Comparison of ENCODE assay signal across 8 cellular contexts in genomic region chr17:27381007-27381501, GRCh38.
DNase-seq lines count a peak whose midpoint lies in the region; ATAC-seq, FAIRE-seq and TF ChIP-seq lines count a peak whose summit lies in the region.

No MANE protein-coding gene starts in this region.

- H3K9me2 ChIP-seq in MM.1S (replicated peaks; ENCODE audit: insufficient read depth, low read length) = no peaks in the 10 kb centered on the region
- no peaks in the 10 kb centered on the region for H3K9me2 ChIP-seq in SU-DHL-6 (replicated peaks; ENCODE audit: insufficient read depth, low read length)

- peak; percentile 36 for DNase-seq in AG08395 (ENCODE audit: low spot score)
- DNase-seq in MM.1S = peak; percentile 68
- peak; percentile 63 for DNase-seq in activated naive CD8-positive, alpha-beta T cell treated with anti-CD3 and anti-CD28 coated beads, Interleukin-2, amount 50 U/mL, for 16 hours (ENCODE audit: low read depth, low spot score)
- DNase-seq in hepatic stellate cell (ENCODE audit: low spot score) = peak; percentile 49
- DNase-seq in small intestine = peak; percentile 25

- H3K36me3 ChIP-seq in MM.1S (replicated peaks; ENCODE audit: insufficient read depth, low read length) = no peaks in the 10 kb centered on the region
- H3K36me3 ChIP-seq in SU-DHL-6 (ENCODE audit: low read length) = no peaks in the 10 kb centered on the region
- H3K36me3 ChIP-seq in small intestine (ENCODE audit: control insufficient read depth in 2 of 2, insufficient read depth in 2 of 2, low read length in 2 of 2) = no peaks in the 10 kb centered on the region

- ATAC-seq in GM18909 (IDR thresholded peaks at IDR 0.05; ENCODE audit: poor library complexity, unreplicated experiment) = peak; percentile 54
- ATAC-seq in HG03469 (IDR thresholded peaks at IDR 0.05; ENCODE audit: unreplicated experiment) = no peak

- 0 out of 2 replicates have a peak, but pooled peaks cover 5% of the 10 kb centered on the region for H3K27me3 ChIP-seq in MM.1S (replicated peaks; ENCODE audit: insufficient read depth, low read length)
- no peaks in the 10 kb centered on the region for H3K27me3 ChIP-seq in SU-DHL-6 (ENCODE audit: low read length)
- no peaks in the 10 kb centered on the region for H3K27me3 ChIP-seq in small intestine (ENCODE audit: control insufficient read depth in 2 of 2, insufficient read depth in 2 of 2, low read length in 2 of 2)

- WGBS in small intestine, 3 donors = 48 to 61% (median 52%) methylated on average over 20 to 22 of the region's 22 CpGs

- H3K79me2 ChIP-seq in MM.1S (ENCODE audit: low read length) (no peaks in the 10 kb centered on the region), SU-DHL-6 (ENCODE audit: insufficient read depth, low read length) (no peaks in the 10 kb centered on the region)

- no peak for FAIRE-seq in small intestine (lab: Jason Lieb, UNC)

- peak; percentile 99 for TF ChIP-seq CTCF in MM.1S (IDR thresholded peaks at IDR 0.05; ENCODE audit: low read length)
- TF ChIP-seq CTCF in SU-DHL-6 (IDR thresholded peaks at IDR 0.05; ENCODE audit: insufficient read depth, low read length, poor library complexity, severe bottlenecking) = peak; percentile 99

- no peaks in the 10 kb centered on the region for H3K4me1 ChIP-seq in MM.1S (ENCODE audit: low read length)
- H3K4me1 ChIP-seq in small intestine (ENCODE audit: control insufficient read depth in 2 of 2, insufficient read depth in 1 of 2, low read depth in 1 of 2, low read length in 1 of 2) = no peaks in the 10 kb centered on the region

- H3K9me3 ChIP-seq in MM.1S (replicated peaks; ENCODE audit: insufficient read depth, low read length) = no peaks in the 10 kb centered on the region
- H3K9me3 ChIP-seq in SU-DHL-6 (ENCODE audit: insufficient read depth, low read length) = no peaks in the 10 kb centered on the region
- H3K9me3 ChIP-seq in small intestine (ENCODE audit: control insufficient read depth, low read depth) = no peaks in the 10 kb centered on the region

- H3F3A ChIP-seq in MM.1S (ENCODE audit: insufficient read depth, low read length) (no peaks in the 10 kb centered on the region), SU-DHL-6 (ENCODE audit: insufficient read depth) (no peaks in the 10 kb centered on the region)

- H3K4me2 ChIP-seq in MM.1S (ENCODE audit: low read depth, low read length) (no peak overlapping the region), SU-DHL-6 (ENCODE audit: low read depth, low read length, poor library complexity, severe bottlenecking) (no peak overlapping the region)

- no peaks in the 10 kb centered on the region for H4K20me1 ChIP-seq in MM.1S (ENCODE audit: insufficient read depth, low read length)
- H4K20me1 ChIP-seq in SU-DHL-6 (ENCODE audit: low read depth, low read length) = no peaks in the 10 kb centered on the region

- H2AFZ ChIP-seq in MM.1S (ENCODE audit: low read length) (no peak overlapping the region), SU-DHL-6 (ENCODE audit: low read depth, low read length, severe bottlenecking) (no peak overlapping the region)

- H3K27ac ChIP-seq in MM.1S (ENCODE audit: low read length) (no peak overlapping the region), SU-DHL-6 (ENCODE audit: low read depth, low read length) (no peak overlapping the region), small intestine (ENCODE audit: low read depth in 1 of 2, low read length in 1 of 2) (no peak overlapping the region)

- no peak overlapping the region for H3K4me3 ChIP-seq in MM.1S (ENCODE audit: low read length)
- H3K4me3 ChIP-seq in SU-DHL-6 (ENCODE audit: insufficient read depth, low read length, poor library complexity, severe bottlenecking) = no peak overlapping the region
- no peak overlapping the region for H3K4me3 ChIP-seq in small intestine (ENCODE audit: low read depth in 1 of 2, low read length in 2 of 2)

- H3K9ac ChIP-seq in MM.1S (ENCODE audit: low read length) (no peak overlapping the region), SU-DHL-6 (ENCODE audit: low read length) (no peak overlapping the region)
